ENCODE assay signal across 8 cellular contexts in the genomic region with DNA sequence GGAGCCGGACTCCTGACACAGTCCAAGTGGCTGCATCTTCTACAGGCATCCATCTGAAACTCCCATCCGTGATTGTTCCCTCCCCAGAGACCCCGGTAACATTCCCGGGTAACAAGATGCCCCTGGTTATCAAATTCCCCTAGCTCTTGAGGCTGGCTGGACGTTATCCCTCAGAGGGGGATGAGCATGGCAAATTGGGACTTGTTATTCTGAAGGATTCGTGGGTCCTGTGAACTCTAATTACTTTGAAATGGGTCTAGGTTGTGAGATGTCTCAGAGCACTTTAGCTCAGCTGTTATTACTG. TPM values are rescaled to one million over a fixed set of nuclear protein-coding genes. Genes with fewer than 3 reads are reported as not detected.
DNase-seq lines count a peak whose midpoint lies in the region; ATAC-seq and TF ChIP-seq lines count a peak whose summit lies in the region.

No MANE protein-coding gene starts in this region.

- H3K4me1 Mint-ChIP-seq in T-helper 1 cell treated with Interleukin-12 subunit alpha and Interleukin-12 subunit beta and Interleukin-4 antibody, amounts not matched to agents 30 μg/mL and 1 μg/mL, for 36 hours (ENCODE audit: low read depth) = peaks cover 45% of the 10 kb centered on the region

- ATAC-seq in GM18868 (IDR thresholded peaks at IDR 0.05; ENCODE audit: unreplicated experiment) = no peak
- ATAC-seq in HG03571 (IDR thresholded peaks at IDR 0.05; ENCODE audit: unreplicated experiment) = no peak

- no peak for TF ChIP-seq POLR2A in suprapubic skin (IDR thresholded peaks at IDR 0.05)

- TF ChIP-seq CTCF in kidney epithelial cell (IDR thresholded peaks at IDR 0.05; ENCODE audit: insufficient read depth, low read length, poor library complexity, severe bottlenecking) (no peak), suprapubic skin (IDR thresholded peaks at IDR 0.05) (no peak)

- H3K27ac ChIP-seq in suprapubic skin = peak overlapping the region; percentile 95

- H3K27me3 ChIP-seq in adipocyte (replicated peaks; ENCODE audit: control insufficient read depth, insufficient read depth, low read length) (no peaks in the 10 kb centered on the region), kidney epithelial cell (ENCODE audit: control insufficient read depth, insufficient read depth, low read length) (no peaks in the 10 kb centered on the region), suprapubic skin (no peaks in the 10 kb centered on the region)

- peaks cover 13% of the 10 kb centered on the region for H3K4me1 ChIP-seq in adipocyte (ENCODE audit: control insufficient read depth, insufficient read depth, low read length)
- H3K4me1 ChIP-seq in suprapubic skin = peaks cover 18% of the 10 kb centered on the region

- peak overlapping the region; percentile 94 for H3K4me3 ChIP-seq in adipocyte (ENCODE audit: low read length)
- H3K4me3 ChIP-seq in kidney epithelial cell (ENCODE audit: low read depth, low read length) = peak overlapping the region; percentile 56
- peak overlapping the region; percentile 67 for H3K4me3 ChIP-seq in suprapubic skin

- no peak for TF ChIP-seq EP300 in suprapubic skin (IDR thresholded peaks at IDR 0.05)

- DNase-seq in T-helper 1 cell (no peak), adipocyte (ENCODE audit: low read depth) (no peak), kidney epithelial cell (ENCODE audit: low read depth) (no peak), suprapubic skin (ENCODE audit: low spot score in 2 of 2) (no peak), H4 (ENCODE audit: low spot score) (no peak)

- no peaks in the 10 kb centered on the region for H3K9me3 Mint-ChIP-seq in T-helper 1 cell treated with Interleukin-12 subunit alpha and Interleukin-12 subunit beta and Interleukin-4 antibody, amounts not matched to agents 30 μg/mL and 1 μg/mL, for 36 hours

- H3K9me3 ChIP-seq in adipocyte (ENCODE audit: control insufficient read depth, low read length) (no peaks in the 10 kb centered on the region), suprapubic skin (no peaks in the 10 kb centered on the region)

- H3K27ac Mint-ChIP-seq in T-helper 1 cell treated with Interleukin-12 subunit alpha and Interleukin-12 subunit beta and Interleukin-4 antibody, amounts not matched to agents 30 μg/mL and 1 μg/mL, for 36 hours = peak overlapping the region; percentile 99

- peak overlapping the region; percentile 93 for H3K9ac ChIP-seq in adipocyte (ENCODE audit: low read length)

- H3K27me3 Mint-ChIP-seq in T-helper 1 cell treated with Interleukin-12 subunit alpha and Interleukin-12 subunit beta and Interleukin-4 antibody, amounts not matched to agents 30 μg/mL and 1 μg/mL, for 36 hours (ENCODE audit: low read depth) = no peaks in the 10 kb centered on the region

- H3K36me3 Mint-ChIP-seq in T-helper 1 cell treated with Interleukin-12 subunit alpha and Interleukin-12 subunit beta and Interleukin-4 antibody, amounts not matched to agents 30 μg/mL and 1 μg/mL, for 36 hours (ENCODE audit: low read depth) = peaks cover 11% of the 10 kb centered on the region

- H3K36me3 ChIP-seq in adipocyte (ENCODE audit: control insufficient read depth, insufficient read depth, low read length, severe bottlenecking) (no peaks in the 10 kb centered on the region), kidney epithelial cell (ENCODE audit: control insufficient read depth, insufficient read depth, low read length) (no peaks in the 10 kb centered on the region), suprapubic skin (no peaks in the 10 kb centered on the region)

- peak overlapping the region; percentile 87 for H3K4me3 Mint-ChIP-seq in T-helper 1 cell treated with Interleukin-12 subunit alpha and Interleukin-12 subunit beta and Interleukin-4 antibody, amounts not matched to agents 30 μg/mL and 1 μg/mL, for 36 hours

- 8% methylated on average over 6 of the region's 6 CpGs for WGBS in suprapubic skin

RNA-seq across cellular contexts. Expression of a gene that starts 0.6 kb away (rescaled TPM):
- total RNA-seq in kidney epithelial cell = 21.6 and 33.4 TPM in 2 replicates
- 100 to 1,000 TPM in 1 of 4 donors, 10 to 100 TPM in 3; 27.2 to 141 (median 39.7) TPM for total RNA-seq in suprapubic skin
- total RNA-seq in H4 (2014; rRNA removed; shearing (Covaris generic)) = 11.8 and 16.4 TPM in 2 replicates

RNA-seq across cellular contexts. Expression of a gene that starts 4.2 kb away (rescaled TPM):
- total RNA-seq in kidney epithelial cell (30.9 and 33.6 TPM in 2 replicates), suprapubic skin (not detected)
- 0.23 TPM in 1 of 2 replicates, not detected in the other for total RNA-seq in H4 (2014; rRNA removed; shearing (Covaris generic))

RNA-seq across cellular contexts. Expression of a gene that starts 18.7 kb away (rescaled TPM):
- total RNA-seq in kidney epithelial cell (134 and 150 TPM in 2 replicates), suprapubic skin (10 to 100 TPM; 36.4 to 51.4 (median 42.4) TPM)
- 142 and 167 TPM in 2 replicates for total RNA-seq in H4 (2014; rRNA removed; shearing (Covaris generic))

RNA-seq across cellular contexts. Expression of a gene that starts 25.5 kb away (rescaled TPM):
- total RNA-seq in kidney epithelial cell (125 and 133 TPM in 2 replicates), suprapubic skin (100 to 1,000 TPM in 3 of 4 donors, 10 to 100 TPM in 1; 93.8 to 182 (median 111) TPM)
- total RNA-seq in H4 (2014; rRNA removed; shearing (Covaris generic)) = 125 and 159 TPM in 2 replicates

RNA-seq across cellular contexts. Expression of a gene that starts 28.2 kb away (rescaled TPM):
- total RNA-seq in kidney epithelial cell (not detected in 2 replicates), suprapubic skin (not detected)
- not detected in 2 replicates for total RNA-seq in H4 (2014; rRNA removed; shearing (Covaris generic))

Comparison
In these comparisons a context has a peak if more than half of its experiments do, and no peak if none do; other contexts are left out.
1. RNA of a gene that starts 4.2 kb away (total RNA-seq): 30.9 to 33.6 TPM in kidney epithelial cell; not detected in suprapubic skin and 0.23 TPM in H4; every median in the first group is over 10 times any median in the second.
2. Peak in every context shown above with its lines, with median percentiles within 50 percentile points of each other: H3K4me3 ChIP-seq.